ENCODE assay signal across 1 cellular context in the genomic region with DNA sequence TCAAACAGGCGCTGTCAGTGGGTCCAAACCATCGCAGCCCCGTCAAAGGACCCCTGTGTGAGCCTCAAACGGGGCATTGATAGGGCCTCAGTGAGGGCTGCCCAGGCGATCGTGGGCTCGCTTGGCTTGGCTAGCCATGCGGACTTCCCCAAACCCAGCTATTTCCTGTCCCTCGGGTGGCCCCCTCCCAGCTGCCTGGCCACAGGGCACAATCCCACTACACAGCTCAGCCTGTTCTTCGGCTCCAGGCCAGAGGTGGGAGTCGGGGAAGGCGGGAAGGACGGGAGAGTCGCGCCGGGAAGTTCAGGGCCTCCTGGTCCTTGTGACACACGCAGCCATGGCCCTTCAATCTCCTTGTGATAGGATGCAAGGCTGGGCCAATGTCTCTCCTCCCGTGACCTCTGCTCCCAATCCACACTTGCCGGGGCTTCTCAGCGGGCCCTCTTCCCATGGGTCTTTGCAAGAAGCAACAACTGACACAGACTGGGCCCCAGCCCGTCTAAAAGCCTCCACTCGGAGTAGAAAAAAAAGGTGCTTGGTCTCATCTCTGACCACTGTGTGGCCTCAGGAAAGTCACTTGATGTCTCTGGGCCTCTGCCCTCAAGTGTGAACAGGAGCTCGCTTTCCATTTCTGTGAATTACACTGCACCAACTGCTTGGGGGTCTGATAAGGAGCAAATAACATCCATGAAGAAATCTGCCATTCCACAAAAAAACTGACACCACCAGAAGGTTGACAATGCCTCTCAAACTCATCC.
TF ChIP-seq lines count a peak whose summit lies in the region.

No MANE protein-coding gene starts in this region.

TF ChIP-seq in K562, 482 proteins besides CTCF, POLR2A, EP300 and RAD21 (continued from another document):
- TF ChIP-seq MAFK (IDR thresholded peaks at IDR 0.05; ENCODE audit: low read length) = no peak
